12 cellular contexts compared by ENCODE assay signal in the genomic region with DNA sequence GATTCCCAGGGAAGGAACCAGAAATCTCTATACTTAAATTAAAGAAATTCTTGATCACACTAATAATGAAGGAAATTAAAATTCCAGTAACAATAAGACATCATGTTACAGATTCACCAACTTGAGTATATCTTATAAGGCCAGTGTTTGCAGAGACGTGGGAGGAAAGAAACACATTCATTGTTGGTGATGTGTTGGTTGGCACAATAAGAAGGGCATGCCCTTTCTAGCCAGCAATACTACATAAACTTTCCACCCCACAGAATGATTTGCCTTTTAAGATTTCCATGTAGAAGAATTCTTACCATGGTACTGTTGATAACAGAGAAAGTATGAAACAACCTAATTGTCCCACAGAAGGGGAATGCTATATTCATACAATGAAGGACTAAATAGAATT.
A peak's percentile ranks its signal among the peaks of the same experiment; 100 is the strongest.
DNase-seq lines count a peak whose midpoint lies in the region; ATAC-seq and TF ChIP-seq lines count a peak whose summit lies in the region.
"Had no signal": no experiment of that assay in that cellular context is flagged by ENCODE, and none has a peak within 500 bp of the region (broad histone marks: within the 10 kb centered on the region; RNA-seq: fewer than 3 reads in every experiment).

No MANE protein-coding gene starts in this region.

- no peak for ATAC-seq in GM21367 (IDR thresholded peaks at IDR 0.05; ENCODE audit: unreplicated experiment)
- ATAC-seq: GM12878 had no signal

- TF ChIP-seq CTCF in fibroblast of pulmonary artery (IDR thresholded peaks at IDR 0.05; ENCODE audit: low read length, missing control alignments) = no peak

- DNase-seq in NCI-H226 (peak; percentile 90), astrocyte of the hippocampus (ENCODE audit: low read depth, low spot score) (peak; percentile 13), fibroblast of pulmonary artery (ENCODE audit: low read depth) (peak; percentile 36), MV-4-11 (lab: John Stamatoyannopoulos, UW) (no peak), GM19240 (ENCODE audit: insufficient read length, low spot score) (no peak)
- no peak for DNase-seq in activated T-cell treated with anti-CD3 and anti-CD28 coated beads, Interleukin-2, amount 50 U/mL, for 48 hours
- DNase-seq: C1 segment of cervical spinal cord; CD4-positive, alpha-beta T cell; DMS79; HCEC 1CT had no signal

- no peak overlapping the region for H3K4me3 ChIP-seq in fibroblast of pulmonary artery (replicated peaks; ENCODE audit: low read depth, low read length)
- H3K4me3 ChIP-seq: GM12878 had no signal

Comparison
In these comparisons a context has a peak if more than half of its experiments do, and no peak if none do; other contexts are left out.
1. DNase-seq: peak in NCI-H226 (single experiment), astrocyte of the hippocampus (single experiment) and fibroblast of pulmonary artery (single experiment); none in MV-4-11 (single experiment), GM19240 (single experiment) and activated T-cell treated with anti-CD3 and anti-CD28 coated beads, Interleukin-2, amount 50 U/mL, for 48 hours (0 of 2).